In the genomic region with DNA sequence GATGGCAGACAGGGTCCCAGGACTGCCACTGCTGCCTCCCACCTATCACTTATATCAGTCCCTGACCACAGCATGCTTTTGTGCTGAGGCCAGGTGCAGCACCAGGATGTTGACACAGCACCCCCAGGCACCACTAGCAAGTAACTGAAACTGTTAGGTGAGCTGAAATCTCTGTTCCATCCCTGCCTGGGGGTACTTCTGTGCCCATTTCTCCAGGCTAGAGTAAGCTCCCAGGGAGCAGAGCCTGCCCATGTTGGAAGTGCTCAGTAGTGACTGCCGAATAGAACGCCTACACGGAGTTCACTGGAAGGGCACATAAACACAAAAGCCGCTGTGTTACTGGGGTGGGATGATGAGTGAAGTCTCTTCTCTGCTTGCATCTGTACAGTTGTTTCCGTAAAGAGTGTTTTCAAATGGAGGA, we compare ENCODE assay signal across 11 cellular contexts. TPM values are rescaled to one million over a fixed set of nuclear protein-coding genes. Genes with fewer than 3 reads are reported as not detected.
DNase-seq lines count a peak whose midpoint lies in the region; ATAC-seq and TF ChIP-seq lines count a peak whose summit lies in the region.
"Had no signal": no experiment of that assay in that cellular context is flagged by ENCODE, and none has a peak within 500 bp of the region (broad histone marks: within the 10 kb centered on the region; RNA-seq: fewer than 3 reads in every experiment).

No MANE protein-coding gene starts in this region.

- ATAC-seq in activated CD8-positive, alpha-beta T cell treated with anti-CD3 and anti-CD28 coated beads, Interleukin-2, amount 10 ng/mL, durations not matched to agents 7 days and 5 days, result peak; percentile 21
- no peak for ATAC-seq in HG03108 (IDR thresholded peaks at IDR 0.05; ENCODE audit: unreplicated experiment)

- H3K4me3 Mint-ChIP-seq in activated naive CD4-positive, alpha-beta T cell treated with anti-CD3 and anti-CD28 coated beads, Interleukin-2, amount 10 ng/mL, durations not matched to agents 7 days and 5 days, result peak overlapping the region; percentile 19
- H3K4me3 Mint-ChIP-seq in activated CD8-positive, alpha-beta T cell treated with anti-CD3 and anti-CD28 coated beads, Interleukin-2, amount 10 ng/mL, durations not matched to agents 7 days and 5 days, result no peak overlapping the region
- H3K4me3 Mint-ChIP-seq in osteocyte (ENCODE audit: unreplicated experiment), result no peak overlapping the region

- in situ Hi-C loops in ACHN (cut with HindIII; ENCODE audit: low pct_ligation_motif_present, low pct_unique_long_range_greater_than_20kb, low sequenced_read_pairs), result no loop called here

- H3K27me3 Mint-ChIP-seq in activated naive CD4-positive, alpha-beta T cell treated with anti-CD3 and anti-CD28 coated beads, Interleukin-2, amount 10 ng/mL, durations not matched to agents 7 days and 5 days, result no peaks in the 10 kb centered on the region
- no peaks in the 10 kb centered on the region for H3K27me3 Mint-ChIP-seq in activated CD8-positive, alpha-beta T cell treated with anti-CD3 and anti-CD28 coated beads, Interleukin-2, amount 10 ng/mL, durations not matched to agents 7 days and 5 days (ENCODE audit: low read depth)
- H3K27me3 Mint-ChIP-seq in osteocyte (ENCODE audit: unreplicated experiment), result no peaks in the 10 kb centered on the region

- peak overlapping the region; percentile 5 for H3K27ac ChIP-seq in substantia nigra (ENCODE audit: low read depth, low read length, poor library complexity, severe bottlenecking)
- H3K27ac ChIP-seq: PC-9 had no signal

- peak overlapping the region; percentile 79 for H3K27ac Mint-ChIP-seq in activated naive CD4-positive, alpha-beta T cell treated with anti-CD3 and anti-CD28 coated beads, Interleukin-2, amount 10 ng/mL, durations not matched to agents 7 days and 5 days
- peak overlapping the region; percentile 39 for H3K27ac Mint-ChIP-seq in activated CD8-positive, alpha-beta T cell treated with anti-CD3 and anti-CD28 coated beads, Interleukin-2, amount 10 ng/mL, durations not matched to agents 7 days and 5 days
- no peak overlapping the region for H3K27ac Mint-ChIP-seq in osteocyte (ENCODE audit: unreplicated experiment)

- peaks cover 6% of the 10 kb centered on the region for H3K4me1 Mint-ChIP-seq in activated naive CD4-positive, alpha-beta T cell treated with anti-CD3 and anti-CD28 coated beads, Interleukin-2, amount 10 ng/mL, durations not matched to agents 7 days and 5 days
- H3K4me1 Mint-ChIP-seq in activated CD8-positive, alpha-beta T cell treated with anti-CD3 and anti-CD28 coated beads, Interleukin-2, amount 10 ng/mL, durations not matched to agents 7 days and 5 days (ENCODE audit: low read depth), result peaks cover 9% of the 10 kb centered on the region
- H3K4me1 Mint-ChIP-seq in osteocyte (ENCODE audit: unreplicated experiment), result no peaks in the 10 kb centered on the region

- H3K9me3 Mint-ChIP-seq in activated naive CD4-positive, alpha-beta T cell treated with anti-CD3 and anti-CD28 coated beads, Interleukin-2, amount 10 ng/mL, durations not matched to agents 7 days and 5 days, result no peaks in the 10 kb centered on the region
- no peaks in the 10 kb centered on the region for H3K9me3 Mint-ChIP-seq in activated CD8-positive, alpha-beta T cell treated with anti-CD3 and anti-CD28 coated beads, Interleukin-2, amount 10 ng/mL, durations not matched to agents 7 days and 5 days (ENCODE audit: insufficient read depth)
- no peaks in the 10 kb centered on the region for H3K9me3 Mint-ChIP-seq in osteocyte (ENCODE audit: unreplicated experiment)

- POLR2A ChIA-PET in activated CD8-positive, alpha-beta T cell treated with anti-CD3 and anti-CD28 coated beads, Interleukin-2, amount 10 ng/mL, durations not matched to agents 7 days and 5 days (lab: Charles Lee), result no interaction called here

- H3K36me3 Mint-ChIP-seq in activated naive CD4-positive, alpha-beta T cell treated with anti-CD3 and anti-CD28 coated beads, Interleukin-2, amount 10 ng/mL, durations not matched to agents 7 days and 5 days, result no peaks in the 10 kb centered on the region
- H3K36me3 Mint-ChIP-seq in activated CD8-positive, alpha-beta T cell treated with anti-CD3 and anti-CD28 coated beads, Interleukin-2, amount 10 ng/mL, durations not matched to agents 7 days and 5 days (ENCODE audit: low read depth), result no peaks in the 10 kb centered on the region
- peaks cover 45% of the 10 kb centered on the region for H3K36me3 Mint-ChIP-seq in osteocyte (ENCODE audit: unreplicated experiment)

- CTCF ChIA-PET in activated naive CD4-positive, alpha-beta T cell treated with anti-CD3 and anti-CD28 coated beads, Interleukin-2, amount 10 ng/mL, durations not matched to agents 7 days and 5 days (lab: Charles Lee), result no interaction called here
- CTCF ChIA-PET in activated CD8-positive, alpha-beta T cell treated with anti-CD3 and anti-CD28 coated beads, Interleukin-2, amount 10 ng/mL, durations not matched to agents 7 days and 5 days (lab: Charles Lee), result no interaction called here

- DNase-seq in activated naive CD4-positive, alpha-beta T cell treated with anti-CD3 and anti-CD28 coated beads, Interleukin-2, amount 10 ng/mL, durations not matched to agents 7 days and 5 days, result no peak
- DNase-seq in activated naive CD4-positive, alpha-beta T cell treated with anti-CD3 and anti-CD28 coated beads, Interleukin-2, amount 50 U/mL, for 16 hours, result no peak
- DNase-seq in activated CD8-positive, alpha-beta T cell treated with anti-CD3 and anti-CD28 coated beads, Interleukin-2, amount 10 ng/mL, durations not matched to agents 7 days and 5 days, result no peak
- DNase-seq in fibroblast of peridontal ligament (ENCODE audit: extremely low read depth) (peak; percentile 27), substantia nigra (lab: John Stamatoyannopoulos, UW) (no peak), ACHN (no peak), osteocyte (ENCODE audit: extremely low spot score, unreplicated experiment) (no peak)
- DNase-seq: BE2C, NCI-H1436, PC-9 had no signal

- no peak for TF ChIP-seq CTCF in osteocyte (IDR thresholded peaks at IDR 0.05)

RNA-seq across cellular contexts. Expression of a gene that starts 42.9 kb away (rescaled TPM):
- 10 to 100 TPM; 38.2 to 39.0 TPM for total RNA-seq in activated CD8-positive, alpha-beta T cell treated with anti-CD3 and anti-CD28 coated beads, Interleukin-2, amount 10 ng/mL, durations not matched to agents 7 days and 5 days
- 20.5 and 21.9 TPM in 2 replicates for total RNA-seq in osteocyte

RNA-seq across cellular contexts. Expression of a gene that starts 47.5 kb away (rescaled TPM):
- total RNA-seq in activated CD8-positive, alpha-beta T cell treated with anti-CD3 and anti-CD28 coated beads, Interleukin-2, amount 10 ng/mL, durations not matched to agents 7 days and 5 days, result 1 to 10 TPM; 2.0 to 2.3 TPM
- total RNA-seq in osteocyte, result 20.5 and 21.0 TPM in 2 replicates
